14 cellular contexts compared by ENCODE assay signal in genomic region chr3:140756240-140757016, GRCh38.
DNase-seq lines count a peak whose midpoint lies in the region; ATAC-seq and TF ChIP-seq lines count a peak whose summit lies in the region.
"Had no signal": no experiment of that assay in that cellular context is flagged by ENCODE, and none has a peak within 500 bp of the region (broad histone marks: within the 10 kb centered on the region; RNA-seq: fewer than 3 reads in every experiment).

No MANE protein-coding gene starts in this region.

- ATAC-seq in GM18519 (IDR thresholded peaks at IDR 0.05; ENCODE audit: low FRiP score, unreplicated experiment) (peak; percentile 63), GM21360 (IDR thresholded peaks at IDR 0.05; ENCODE audit: unreplicated experiment) (peak; percentile 72), HG02981 (IDR thresholded peaks at IDR 0.05; ENCODE audit: unreplicated experiment) (peak; percentile 61), gastrocnemius medialis (no peak)
- ATAC-seq: natural killer cell treated with Interleukin-12 subunit alpha and Interleukin-12 subunit beta and Interleukin-15 and Interleukin-18, amount 100 ng/mL, for 72 hours had no signal

- in situ Hi-C loops in gastrocnemius medialis (cut with MboI; ENCODE audit: low sequenced_read_pairs in 4 of 4): no loop called here

- POLR2A ChIA-PET in OCI-LY7 (lab: Charles Lee): interaction anchor here (0.6 to 1.4 kb wide), 5 partner anchors 13 to 113 kb away, joined by 3 to 9 read pairs (median 4); no protein-coding TSS in a partner anchor

- no peaks in the 10 kb centered on the region for H3K79me2 ChIP-seq in OCI-LY7 (ENCODE audit: insufficient read depth, low read depth, low read length)

- intact Hi-C loops in OCI-LY7 (cut with micrococcal nuclease; ENCODE audit: unreplicated experiment): loop anchor here (1.0 to 5.0 kb wide), 3 partner anchors 60 to 186 kb away; partner anchors contain the start of gene SLC25A36
- intact Hi-C loops in gastrocnemius medialis (cut with DNase I; ENCODE audit: low total_unique reads): no loop called here

- no peaks in the 10 kb centered on the region for H4K20me1 ChIP-seq in OCI-LY7 (ENCODE audit: insufficient read depth, low read length)

- peak overlapping the region; percentile 27 for H3K4me3 ChIP-seq in OCI-LY7 (ENCODE audit: low read depth, low read length, poor library complexity, severe bottlenecking)
- no peak overlapping the region for H3K4me3 ChIP-seq in gastrocnemius medialis
- H3K4me3 ChIP-seq: SJCRH30 had no signal

- BruUV-seq in OCI-LY7 (replicated peaks; lab: Mats Ljungman, UMichigan): no TSS peak

- no peak for TF ChIP-seq POLR2A in gastrocnemius medialis (IDR thresholded peaks at IDR 0.05)

- DNase-seq in OCI-LY7 (ENCODE audit: low spot score): peak; percentile 75
- DNase-seq in gastrocnemius medialis: no peak
- DNase-seq in inferior parietal cortex (ENCODE audit: extremely low spot score): no peak
- no peak for DNase-seq in NCI-H446 (lab: John Stamatoyannopoulos, UW)
- DNase-seq in NCI-H510A (lab: John Stamatoyannopoulos, UW): no peak
- DNase-seq: activated CD4-positive, alpha-beta T cell treated with anti-CD3 and anti-CD28 coated beads for 4 hours; anterior cingulate cortex; CD4-positive, alpha-beta T cell; NCI-H2171; SJCRH30 had no signal

- peak overlapping the region; percentile 44 for H2AFZ ChIP-seq in OCI-LY7 (ENCODE audit: low read length)

- H3K9me3 ChIP-seq in OCI-LY7 (ENCODE audit: low read length) (no peaks in the 10 kb centered on the region; the same call in 1 of the 2 replicates), gastrocnemius medialis (no peaks in the 10 kb centered on the region)
- H3K9me3 ChIP-seq: SJCRH30 had no signal

- H3K27me3 ChIP-seq in gastrocnemius medialis: no peaks in the 10 kb centered on the region
- H3K27me3 ChIP-seq: SJCRH30 had no signal

- H3K9me2 ChIP-seq in OCI-LY7 (ENCODE audit: insufficient read depth, low read length): no peaks in the 10 kb centered on the region

- H3K27ac ChIP-seq in OCI-LY7 (ENCODE audit: low read depth, low read length, poor library complexity, severe bottlenecking) (peak overlapping the region; percentile 79), gastrocnemius medialis (no peak overlapping the region)
- H3K27ac ChIP-seq: SJCRH30 had no signal

- CTCF ChIA-PET in OCI-LY7 (lab: Charles Lee; ENCODE audit: unreplicated experiment): interaction anchor here (1.3 kb wide), 1 partner anchor 12 kb away, joined by 4 read pairs; no protein-coding TSS in a partner anchor

- H3K4me1 ChIP-seq in OCI-LY7 (ENCODE audit: insufficient read depth, low read length, poor library complexity, severe bottlenecking) (peaks cover 77% of the 10 kb centered on the region), gastrocnemius medialis (no peaks in the 10 kb centered on the region)
- H3K4me1 ChIP-seq: SJCRH30 had no signal

- H3K4me2 ChIP-seq in OCI-LY7 (ENCODE audit: low read length): peak overlapping the region; percentile 66

- H3K36me3 ChIP-seq in OCI-LY7 (ENCODE audit: insufficient read depth, low read length): no peaks in the 10 kb centered on the region
- no peaks in the 10 kb centered on the region for H3K36me3 ChIP-seq in gastrocnemius medialis
- H3K36me3 ChIP-seq: SJCRH30 had no signal

- TF ChIP-seq CTCF in OCI-LY7 (conservative IDR thresholded peaks at IDR 0.05; ENCODE audit: low read length) (no peak), gastrocnemius medialis (IDR thresholded peaks at IDR 0.05 in 4 of 5, conservative IDR thresholded peaks at IDR 0.05 in 1 of 5) (no peak)

Comparison
In these comparisons a context has a peak if more than half of its experiments do, and no peak if none do; other contexts are left out.
1. ATAC-seq: peak in GM18519 (single experiment), GM21360 (single experiment) and HG02981 (single experiment); none in gastrocnemius medialis (0 of 2).